In genomic region chr7:151247611-151248176, GRCh38 we compare ENCODE assay signal across 8 cellular contexts. TPM values are rescaled to one million over a fixed set of nuclear protein-coding genes. Genes with fewer than 3 reads are reported as not detected.
A peak's percentile ranks its signal among the peaks of the same experiment; 100 is the strongest.
DNase-seq lines count a peak whose midpoint lies in the region; ATAC-seq and TF ChIP-seq lines count a peak whose summit lies in the region.

No MANE protein-coding gene starts in this region.

- H3K4me2 ChIP-seq in skeletal muscle satellite cell (ENCODE audit: low read length), result peak overlapping the region; percentile 92

- no peaks in the 10 kb centered on the region for H3K36me3 ChIP-seq in WERI-Rb-1
- peaks cover under 1% of the 10 kb centered on the region for H3K36me3 ChIP-seq in skeletal muscle satellite cell (ENCODE audit: insufficient read depth, low read length)

- ATAC-seq in left ventricle myocardium superior (peak; percentile 12), GM21423 (IDR thresholded peaks at IDR 0.05; ENCODE audit: unreplicated experiment) (no peak), HG03342 (IDR thresholded peaks at IDR 0.05; ENCODE audit: unreplicated experiment) (no peak)

- H3K4me3 ChIP-seq in WERI-Rb-1 (ENCODE audit: low read depth, low read length), result peak overlapping the region; percentile 60
- H3K4me3 ChIP-seq in skeletal muscle satellite cell (ENCODE audit: low read length), result peak overlapping the region; percentile 87

- no peak overlapping the region for H3K27ac ChIP-seq in WERI-Rb-1

- peak overlapping the region; percentile 91 for H3K9ac ChIP-seq in skeletal muscle satellite cell (ENCODE audit: low read depth, low read length)

- DNase-seq in GM20000 (ENCODE audit: low spot score), result peak; percentile 64
- DNase-seq in WERI-Rb-1, result peak; percentile 43
- peak; percentile 51 for DNase-seq in left ventricle myocardium superior
- no peak for DNase-seq in COLO829 (ENCODE audit: low spot score)
- DNase-seq in stimulated activated CD4-positive, alpha-beta T cell treated with anti-CD3 and anti-CD28 coated beads, Interleukin-4, amount 100 ng/mL, for 1 hour, result no peak

- peaks cover 63% of the 10 kb centered on the region for H3K4me1 ChIP-seq in skeletal muscle satellite cell (ENCODE audit: control insufficient read depth, insufficient read depth, low read length)

- H3K9me3 ChIP-seq in WERI-Rb-1 (ENCODE audit: severe bottlenecking), result no peaks in the 10 kb centered on the region
- H3K9me3 ChIP-seq in skeletal muscle satellite cell (replicated peaks; ENCODE audit: low read length), result no peaks in the 10 kb centered on the region

- TF ChIP-seq CTCF in GM20000 (IDR thresholded peaks at IDR 0.05; ENCODE audit: extremely low read depth, missing control alignments) (no peak), WERI-Rb-1 (IDR thresholded peaks at IDR 0.05; ENCODE audit: low read depth, low read length) (no peak)

- intact Hi-C loops in left ventricle myocardium superior (cut with micrococcal nuclease), result no loop called here

- peaks cover 3% of the 10 kb centered on the region for H3K27me3 ChIP-seq in WERI-Rb-1 (ENCODE audit: insufficient read depth, low read depth, severe bottlenecking)
- no peaks in the 10 kb centered on the region for H3K27me3 ChIP-seq in skeletal muscle satellite cell (ENCODE audit: control insufficient read depth, insufficient read depth, low read length)

RNA-seq across cellular contexts. Expression of gene SMARCD3, which starts 0.8 kb away (rescaled TPM):
- total RNA-seq in left ventricle myocardium superior, result 132 TPM
- total RNA-seq in skeletal muscle satellite cell (2012; rRNA removed), result 19.5 and 28.6 TPM in 2 replicates

RNA-seq across cellular contexts. Expression of gene CHPF2, which starts 15.4 kb away (rescaled TPM):
- total RNA-seq in left ventricle myocardium superior, result 12.1 TPM
- 64.9 and 65.4 TPM in 2 replicates for total RNA-seq in skeletal muscle satellite cell (2012; rRNA removed)

RNA-seq across cellular contexts. Expression of gene ABCF2, which starts 20.7 kb away (rescaled TPM):
- total RNA-seq in left ventricle myocardium superior, result 27.6 TPM
- total RNA-seq in skeletal muscle satellite cell (2012; rRNA removed), result 81.7 and 89.0 TPM in 2 replicates

RNA-seq across cellular contexts. Expression of gene H2BK1, which starts 37.4 kb away (rescaled TPM):
- not detected for total RNA-seq in left ventricle myocardium superior
- total RNA-seq in skeletal muscle satellite cell (2012; rRNA removed), result not detected in 2 replicates

Comparison
In these comparisons a context has a peak if more than half of its experiments do, and no peak if none do; other contexts are left out.
1. DNase-seq: peak in GM20000 (single experiment), WERI-Rb-1 (single experiment) and left ventricle myocardium superior (single experiment); none in COLO829 (single experiment) and stimulated activated CD4-positive, alpha-beta T cell treated with anti-CD3 and anti-CD28 coated beads, Interleukin-4, amount 100 ng/mL, for 1 hour (single experiment).